In genomic region chr22:44567846-44568493, GRCh38 we compare ENCODE assay signal across 9 cellular contexts.
A peak's percentile ranks its signal among the peaks of the same experiment; 100 is the strongest.
DNase-seq lines count a peak whose midpoint lies in the region; TF ChIP-seq lines count a peak whose summit lies in the region.
"Had no signal": no experiment of that assay in that cellular context is flagged by ENCODE, and none has a peak within 500 bp of the region (broad histone marks: within the 10 kb centered on the region; RNA-seq: fewer than 3 reads in every experiment).

No MANE protein-coding gene starts in this region.

- H3K27ac Mint-ChIP-seq in activated T-helper 1 cell treated with anti-CD3 and anti-CD28 coated beads, Interleukin-12 subunit alpha, Interleukin-12 subunit beta, Interleukin-2, Interleukin-4 antibody, amounts not matched to agents 30 ng/mL and 10 ng/mL and 1 ng/mL, durations not matched to agents 14 hours and 24 hours and 36 hours: no peak overlapping the region
- H3K27ac Mint-ChIP-seq in glutamatergic neuron (ENCODE audit: unreplicated experiment): no peak overlapping the region

- no peak overlapping the region for H3K4me3 Mint-ChIP-seq in activated T-helper 1 cell treated with anti-CD3 and anti-CD28 coated beads, Interleukin-12 subunit alpha, Interleukin-12 subunit beta, Interleukin-2, Interleukin-4 antibody, amounts not matched to agents 30 ng/mL and 10 ng/mL and 1 ng/mL, durations not matched to agents 14 hours and 24 hours and 36 hours
- no peak overlapping the region for H3K4me3 Mint-ChIP-seq in glutamatergic neuron (ENCODE audit: unreplicated experiment)

- DNase-seq in GM12865 (ENCODE audit: low read depth) (peak; percentile 61), NCI-H2196 treated with DMSO at 0.1 percent for 48 hours (lab: John Stamatoyannopoulos, UW; ENCODE audit: unreplicated experiment) (peak; percentile 43), glutamatergic neuron (peak; percentile 43), retina (no peak), GM03348 (ENCODE audit: low spot score) (no peak), inferior parietal cortex (ENCODE audit: extremely low spot score) (no peak)
- DNase-seq in activated T-helper 1 cell treated with anti-CD3 and anti-CD28 coated beads, Interleukin-12 subunit alpha, Interleukin-12 subunit beta, Interleukin-2, Interleukin-4 antibody, amounts not matched to agents 30 ng/mL and 10 ng/mL and 1 ng/mL, durations not matched to agents 14 hours and 24 hours and 36 hours (ENCODE audit: low spot score): peak; percentile 33
- peak; percentile 25 to 38 for DNase-seq in stimulated activated CD4-positive, alpha-beta T cell treated with anti-CD3 and anti-CD28 coated beads, Interleukin-4, amount 100 ng/mL, for 4 hours

- no peaks in the 10 kb centered on the region for H3K36me3 Mint-ChIP-seq in activated T-helper 1 cell treated with anti-CD3 and anti-CD28 coated beads, Interleukin-12 subunit alpha, Interleukin-12 subunit beta, Interleukin-2, Interleukin-4 antibody, amounts not matched to agents 30 ng/mL and 10 ng/mL and 1 ng/mL, durations not matched to agents 14 hours and 24 hours and 36 hours (ENCODE audit: low read depth)
- peaks cover 20% of the 10 kb centered on the region for H3K36me3 Mint-ChIP-seq in glutamatergic neuron (ENCODE audit: unreplicated experiment)

- H3K4me3 ChIP-seq in GM12865 (ENCODE audit: low read depth, low read length): no peak overlapping the region
- H3K4me3 ChIP-seq: thoracic aorta had no signal

- intact Hi-C loops in activated T-helper 1 cell treated with anti-CD3 and anti-CD28 coated beads, Interleukin-12 subunit alpha, Interleukin-12 subunit beta, Interleukin-2, Interleukin-4 antibody, amounts not matched to agents 30 ng/mL and 10 ng/mL and 1 ng/mL, durations not matched to agents 14 hours and 24 hours and 36 hours (cut with micrococcal nuclease): loop anchor here (2.0 to 5.0 kb wide), 2 partner anchors 487 to 576 kb away; no protein-coding TSS in a partner anchor

- H3K4me1 Mint-ChIP-seq in activated T-helper 1 cell treated with anti-CD3 and anti-CD28 coated beads, Interleukin-12 subunit alpha, Interleukin-12 subunit beta, Interleukin-2, Interleukin-4 antibody, amounts not matched to agents 30 ng/mL and 10 ng/mL and 1 ng/mL, durations not matched to agents 14 hours and 24 hours and 36 hours (ENCODE audit: low read depth): no peaks in the 10 kb centered on the region
- H3K4me1 Mint-ChIP-seq in glutamatergic neuron (ENCODE audit: low read depth, unreplicated experiment): peaks cover 3% of the 10 kb centered on the region

- TF ChIP-seq CTCF in GM12865 (IDR thresholded peaks at IDR 0.05; ENCODE audit: insufficient read depth, low read depth, low read length, missing control alignments): peak; percentile 56
- TF ChIP-seq CTCF in glutamatergic neuron (IDR thresholded peaks at IDR 0.05; ENCODE audit: partially characterized antibody, unreplicated experiment): no peak

- no peaks in the 10 kb centered on the region for H3K9me3 Mint-ChIP-seq in activated T-helper 1 cell treated with anti-CD3 and anti-CD28 coated beads, Interleukin-12 subunit alpha, Interleukin-12 subunit beta, Interleukin-2, Interleukin-4 antibody, amounts not matched to agents 30 ng/mL and 10 ng/mL and 1 ng/mL, durations not matched to agents 14 hours and 24 hours and 36 hours
- peaks cover 15% of the 10 kb centered on the region for H3K9me3 Mint-ChIP-seq in glutamatergic neuron (ENCODE audit: unreplicated experiment)

- H3K27me3 Mint-ChIP-seq in activated T-helper 1 cell treated with anti-CD3 and anti-CD28 coated beads, Interleukin-12 subunit alpha, Interleukin-12 subunit beta, Interleukin-2, Interleukin-4 antibody, amounts not matched to agents 30 ng/mL and 10 ng/mL and 1 ng/mL, durations not matched to agents 14 hours and 24 hours and 36 hours (ENCODE audit: insufficient read depth): peaks cover 7% of the 10 kb centered on the region
- no peaks in the 10 kb centered on the region for H3K27me3 Mint-ChIP-seq in glutamatergic neuron (ENCODE audit: unreplicated experiment)

Comparison
In these comparisons a context has a peak if more than half of its experiments do, and no peak if none do; other contexts are left out.
1. DNase-seq: peak in GM12865 (single experiment), NCI-H2196 treated with DMSO at 0.1 percent for 48 hours (single experiment), activated T-helper 1 cell treated with anti-CD3 and anti-CD28 coated beads, Interleukin-12 subunit alpha, Interleukin-12 subunit beta, Interleukin-2, Interleukin-4 antibody, amounts not matched to agents 30 ng/mL and 10 ng/mL and 1 ng/mL, durations not matched to agents 14 hours and 24 hours and 36 hours (single experiment), glutamatergic neuron (single experiment) and stimulated activated CD4-positive, alpha-beta T cell treated with anti-CD3 and anti-CD28 coated beads, Interleukin-4, amount 100 ng/mL, for 4 hours (2 of 2); none in retina (single experiment), GM03348 (single experiment) and inferior parietal cortex (single experiment).